Comparison of ENCODE assay signal across 1 cellular context in the genomic region with DNA sequence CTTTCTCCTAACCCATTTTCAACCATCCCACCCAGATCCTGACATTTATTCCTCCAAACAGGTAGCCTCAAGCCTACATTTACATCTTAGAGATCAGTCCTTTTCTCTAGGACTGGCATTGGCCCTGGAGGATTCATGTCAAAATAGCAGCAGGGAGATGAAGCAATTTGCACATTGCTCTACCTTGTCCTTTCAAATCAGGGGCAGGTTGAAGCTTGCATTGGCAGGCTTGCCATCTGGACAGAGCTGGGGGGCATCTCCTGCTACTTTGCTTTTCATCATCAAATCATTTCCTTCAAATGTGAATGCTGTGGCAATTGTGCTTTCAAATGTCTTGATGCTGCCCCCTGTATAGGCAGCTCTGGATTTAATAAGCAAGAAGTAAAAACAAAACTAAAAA.
TF ChIP-seq lines count a peak whose summit lies in the region.

No MANE protein-coding gene starts in this region.

TF ChIP-seq in GM23338, 12 proteins besides CTCF, POLR2A, EP300 and RAD21:
- TF ChIP-seq, protein P1, sequence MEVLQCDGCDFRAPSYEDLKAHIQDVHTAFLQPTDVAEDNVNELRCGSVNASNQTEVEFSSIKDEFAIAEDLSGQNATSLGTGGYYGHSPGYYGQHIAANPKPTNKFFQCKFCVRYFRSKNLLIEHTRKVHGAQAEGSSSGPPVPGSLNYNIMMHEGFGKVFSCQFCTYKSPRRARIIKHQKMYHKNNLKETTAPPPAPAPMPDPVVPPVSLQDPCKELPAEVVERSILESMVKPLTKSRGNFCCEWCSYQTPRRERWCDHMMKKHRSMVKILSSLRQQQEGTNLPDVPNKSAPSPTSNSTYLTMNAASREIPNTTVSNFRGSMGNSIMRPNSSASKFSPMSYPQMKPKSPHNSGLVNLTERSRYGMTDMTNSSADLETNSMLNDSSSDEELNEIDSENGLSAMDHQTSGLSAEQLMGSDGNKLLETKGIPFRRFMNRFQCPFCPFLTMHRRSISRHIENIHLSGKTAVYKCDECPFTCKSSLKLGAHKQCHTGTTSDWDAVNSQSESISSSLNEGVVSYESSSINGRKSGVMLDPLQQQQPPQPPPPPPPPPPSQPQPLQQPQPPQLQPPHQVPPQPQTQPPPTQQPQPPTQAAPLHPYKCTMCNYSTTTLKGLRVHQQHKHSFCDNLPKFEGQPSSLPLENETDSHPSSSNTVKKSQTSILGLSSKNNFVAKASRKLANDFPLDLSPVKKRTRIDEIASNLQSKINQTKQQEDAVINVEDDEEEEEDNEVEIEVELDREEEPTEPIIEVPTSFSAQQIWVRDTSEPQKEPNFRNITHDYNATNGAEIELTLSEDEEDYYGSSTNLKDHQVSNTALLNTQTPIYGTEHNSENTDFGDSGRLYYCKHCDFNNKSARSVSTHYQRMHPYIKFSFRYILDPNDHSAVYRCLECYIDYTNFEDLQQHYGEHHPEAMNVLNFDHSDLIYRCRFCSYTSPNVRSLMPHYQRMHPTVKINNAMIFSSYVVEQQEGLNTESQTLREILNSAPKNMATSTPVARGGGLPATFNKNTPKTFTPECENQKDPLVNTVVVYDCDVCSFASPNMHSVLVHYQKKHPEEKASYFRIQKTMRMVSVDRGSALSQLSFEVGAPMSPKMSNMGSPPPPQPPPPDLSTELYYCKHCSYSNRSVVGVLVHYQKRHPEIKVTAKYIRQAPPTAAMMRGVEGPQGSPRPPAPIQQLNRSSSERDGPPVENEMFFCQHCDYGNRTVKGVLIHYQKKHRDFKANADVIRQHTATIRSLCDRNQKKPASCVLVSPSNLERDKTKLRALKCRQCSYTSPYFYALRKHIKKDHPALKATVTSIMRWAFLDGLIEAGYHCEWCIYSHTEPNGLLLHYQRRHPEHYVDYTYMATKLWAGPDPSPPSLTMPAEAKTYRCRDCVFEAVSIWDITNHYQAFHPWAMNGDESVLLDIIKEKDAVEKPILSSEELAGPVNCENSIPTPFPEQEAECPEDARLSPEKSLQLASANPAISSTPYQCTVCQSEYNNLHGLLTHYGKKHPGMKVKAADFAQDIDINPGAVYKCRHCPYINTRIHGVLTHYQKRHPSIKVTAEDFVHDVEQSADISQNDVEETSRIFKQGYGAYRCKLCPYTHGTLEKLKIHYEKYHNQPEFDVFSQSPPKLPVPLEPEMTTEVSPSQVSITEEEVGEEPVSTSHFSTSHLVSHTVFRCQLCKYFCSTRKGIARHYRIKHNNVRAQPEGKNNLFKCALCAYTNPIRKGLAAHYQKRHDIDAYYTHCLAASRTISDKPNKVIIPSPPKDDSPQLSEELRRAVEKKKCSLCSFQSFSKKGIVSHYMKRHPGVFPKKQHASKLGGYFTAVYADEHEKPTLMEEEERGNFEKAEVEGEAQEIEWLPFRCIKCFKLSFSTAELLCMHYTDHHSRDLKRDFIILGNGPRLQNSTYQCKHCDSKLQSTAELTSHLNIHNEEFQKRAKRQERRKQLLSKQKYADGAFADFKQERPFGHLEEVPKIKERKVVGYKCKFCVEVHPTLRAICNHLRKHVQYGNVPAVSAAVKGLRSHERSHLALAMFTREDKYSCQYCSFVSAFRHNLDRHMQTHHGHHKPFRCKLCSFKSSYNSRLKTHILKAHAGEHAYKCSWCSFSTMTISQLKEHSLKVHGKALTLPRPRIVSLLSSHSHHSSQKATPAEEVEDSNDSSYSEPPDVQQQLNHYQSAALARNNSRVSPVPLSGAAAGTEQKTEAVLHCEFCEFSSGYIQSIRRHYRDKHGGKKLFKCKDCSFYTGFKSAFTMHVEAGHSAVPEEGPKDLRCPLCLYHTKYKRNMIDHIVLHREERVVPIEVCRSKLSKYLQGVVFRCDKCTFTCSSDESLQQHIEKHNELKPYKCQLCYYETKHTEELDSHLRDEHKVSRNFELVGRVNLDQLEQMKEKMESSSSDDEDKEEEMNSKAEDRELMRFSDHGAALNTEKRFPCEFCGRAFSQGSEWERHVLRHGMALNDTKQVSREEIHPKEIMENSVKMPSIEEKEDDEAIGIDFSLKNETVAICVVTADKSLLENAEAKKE (CRISPR knock-in tag; IDR thresholded peaks at IDR 0.05): no peak
- TF ChIP-seq POLR2AphosphoS5 (IDR thresholded peaks at IDR 0.05; ENCODE audit: low read depth): no peak
- TF ChIP-seq CREB1 (CRISPR knock-in tag; IDR thresholded peaks at IDR 0.05; ENCODE audit: low read depth): no peak
- no peak for TF ChIP-seq ZNF331 (CRISPR knock-in tag; IDR thresholded peaks at IDR 0.05; ENCODE audit: low read depth)
- TF ChIP-seq NANOG (IDR thresholded peaks at IDR 0.05; ENCODE audit: borderline replicate concordance): no peak
- TF ChIP-seq, protein P2, sequence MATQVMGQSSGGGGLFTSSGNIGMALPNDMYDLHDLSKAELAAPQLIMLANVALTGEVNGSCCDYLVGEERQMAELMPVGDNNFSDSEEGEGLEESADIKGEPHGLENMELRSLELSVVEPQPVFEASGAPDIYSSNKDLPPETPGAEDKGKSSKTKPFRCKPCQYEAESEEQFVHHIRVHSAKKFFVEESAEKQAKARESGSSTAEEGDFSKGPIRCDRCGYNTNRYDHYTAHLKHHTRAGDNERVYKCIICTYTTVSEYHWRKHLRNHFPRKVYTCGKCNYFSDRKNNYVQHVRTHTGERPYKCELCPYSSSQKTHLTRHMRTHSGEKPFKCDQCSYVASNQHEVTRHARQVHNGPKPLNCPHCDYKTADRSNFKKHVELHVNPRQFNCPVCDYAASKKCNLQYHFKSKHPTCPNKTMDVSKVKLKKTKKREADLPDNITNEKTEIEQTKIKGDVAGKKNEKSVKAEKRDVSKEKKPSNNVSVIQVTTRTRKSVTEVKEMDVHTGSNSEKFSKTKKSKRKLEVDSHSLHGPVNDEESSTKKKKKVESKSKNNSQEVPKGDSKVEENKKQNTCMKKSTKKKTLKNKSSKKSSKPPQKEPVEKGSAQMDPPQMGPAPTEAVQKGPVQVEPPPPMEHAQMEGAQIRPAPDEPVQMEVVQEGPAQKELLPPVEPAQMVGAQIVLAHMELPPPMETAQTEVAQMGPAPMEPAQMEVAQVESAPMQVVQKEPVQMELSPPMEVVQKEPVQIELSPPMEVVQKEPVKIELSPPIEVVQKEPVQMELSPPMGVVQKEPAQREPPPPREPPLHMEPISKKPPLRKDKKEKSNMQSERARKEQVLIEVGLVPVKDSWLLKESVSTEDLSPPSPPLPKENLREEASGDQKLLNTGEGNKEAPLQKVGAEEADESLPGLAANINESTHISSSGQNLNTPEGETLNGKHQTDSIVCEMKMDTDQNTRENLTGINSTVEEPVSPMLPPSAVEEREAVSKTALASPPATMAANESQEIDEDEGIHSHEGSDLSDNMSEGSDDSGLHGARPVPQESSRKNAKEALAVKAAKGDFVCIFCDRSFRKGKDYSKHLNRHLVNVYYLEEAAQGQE (IDR thresholded peaks at IDR 0.05; ENCODE audit: unreplicated experiment): no peak
- no peak for TF ChIP-seq ZNF114 (CRISPR knock-in tag; IDR thresholded peaks at IDR 0.05)
- no peak for TF ChIP-seq EZH2 (IDR thresholded peaks at IDR 0.05; ENCODE audit: low read depth, unreplicated experiment)
- TF ChIP-seq, protein P3, sequence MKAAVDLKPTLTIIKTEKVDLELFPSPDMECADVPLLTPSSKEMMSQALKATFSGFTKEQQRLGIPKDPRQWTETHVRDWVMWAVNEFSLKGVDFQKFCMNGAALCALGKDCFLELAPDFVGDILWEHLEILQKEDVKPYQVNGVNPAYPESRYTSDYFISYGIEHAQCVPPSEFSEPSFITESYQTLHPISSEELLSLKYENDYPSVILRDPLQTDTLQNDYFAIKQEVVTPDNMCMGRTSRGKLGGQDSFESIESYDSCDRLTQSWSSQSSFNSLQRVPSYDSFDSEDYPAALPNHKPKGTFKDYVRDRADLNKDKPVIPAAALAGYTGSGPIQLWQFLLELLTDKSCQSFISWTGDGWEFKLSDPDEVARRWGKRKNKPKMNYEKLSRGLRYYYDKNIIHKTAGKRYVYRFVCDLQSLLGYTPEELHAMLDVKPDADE (IDR thresholded peaks at IDR 0.05): no peak
